In the genomic region with DNA sequence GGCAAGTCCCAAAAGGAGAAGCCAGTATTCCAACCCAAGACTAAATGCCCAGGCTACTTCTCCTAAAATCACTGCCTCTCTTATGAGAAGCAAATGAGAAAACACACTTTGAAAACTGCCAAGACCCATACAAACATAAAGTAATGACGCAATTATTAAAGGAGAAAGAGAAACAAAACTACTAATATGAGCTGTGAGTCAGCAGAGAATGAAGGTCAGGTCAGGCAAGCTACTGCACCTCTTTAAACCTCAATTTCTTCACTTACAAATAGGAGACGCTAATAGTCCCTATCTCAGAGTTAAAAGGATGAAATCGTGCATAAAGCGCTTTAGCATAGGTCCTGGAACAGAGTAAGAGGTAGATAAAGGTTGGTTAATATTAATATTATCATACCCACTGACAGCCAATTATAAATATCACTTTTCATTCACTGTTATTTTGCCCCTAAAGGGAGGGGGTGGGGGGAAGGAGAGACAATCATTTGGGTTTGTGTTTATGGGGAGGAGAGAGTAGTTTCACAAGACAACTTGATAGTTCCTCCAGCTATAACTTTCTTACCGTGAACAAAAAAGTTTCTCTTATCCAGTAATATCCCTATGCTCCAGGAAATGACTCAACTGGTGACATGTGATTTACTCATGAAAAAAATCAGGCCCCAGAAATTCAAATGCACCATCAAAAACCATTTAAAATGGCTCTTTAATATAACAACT, we compare ENCODE assay signal across 16 cellular contexts. TPM values are rescaled to one million over a fixed set of nuclear protein-coding genes. Genes with fewer than 3 reads are reported as not detected.
A peak's percentile ranks its signal among the peaks of the same experiment; 100 is the strongest.
DNase-seq lines count a peak whose midpoint lies in the region; ATAC-seq, FAIRE-seq and TF ChIP-seq lines count a peak whose summit lies in the region.
"Had no signal": no experiment of that assay in that cellular context is flagged by ENCODE, and none has a peak within 500 bp of the region (broad histone marks: within the 10 kb centered on the region; RNA-seq: fewer than 3 reads in every experiment).

No MANE protein-coding gene starts in this region.

- H3K79me1 ChIP-seq in IMR-90 (ENCODE audit: low read depth in 1 of 2, low read length in 2 of 2), result peaks cover 35 to 43% of the 10 kb centered on the region in 2 experiments

- H3K36me3 ChIP-seq in IMR-90 (ENCODE audit: control insufficient read depth, insufficient read depth, low read length), result peaks cover 28% of the 10 kb centered on the region
- H3K36me3 ChIP-seq in GM12878 (ENCODE audit: control insufficient read depth in 2 of 2, insufficient read depth in 2 of 2, low read length in 1 of 2), result peaks cover 1 to 9% of the 10 kb centered on the region in 2 experiments; a peak in 3 of 4 replicates
- H3K36me3 ChIP-seq in HepG2 (replicated peaks in 1 of 2; ENCODE audit: control insufficient read depth in 1 of 2, insufficient read depth in 2 of 2, low read length in 2 of 2), result peaks cover 13 to 62% of the 10 kb centered on the region in 2 experiments

- H3K27me3 ChIP-seq in IMR-90 (ENCODE audit: control insufficient read depth, insufficient read depth, low read length) (no peaks in the 10 kb centered on the region), GM12878 (replicated peaks in 1 of 2; ENCODE audit: control insufficient read depth in 2 of 2, insufficient read depth in 2 of 2, low read length in 1 of 2) (no peaks in the 10 kb centered on the region), HepG2 (ENCODE audit: control insufficient read depth in 1 of 2, insufficient read depth in 2 of 2, low read length in 2 of 2) (peaks cover 0 to 6% of the 10 kb centered on the region in 2 experiments; a peak in 1 of 5 replicates)

- peak overlapping the region; percentile 98 for H3K27ac ChIP-seq in IMR-90 (ENCODE audit: insufficient read depth, low read length)
- no peak overlapping the region for H3K27ac ChIP-seq in GM12878 (ENCODE audit: control insufficient read depth, insufficient read depth)
- H3K27ac ChIP-seq in HepG2 (ENCODE audit: extremely low read length, insufficient read depth, low read length), result no peak overlapping the region

- no peak for TF ChIP-seq EP300 in GM12878 (IDR thresholded peaks at IDR 0.05; ENCODE audit: borderline replicate concordance in 1 of 2, control insufficient read depth in 1 of 2, low read depth in 2 of 2, low read length in 2 of 2)
- no peak for TF ChIP-seq EP300 in HepG2 (IDR thresholded peaks at IDR 0.05; ENCODE audit: low read depth in 2 of 2, low read length in 2 of 2)
- no peak for TF ChIP-seq EP300 in HepG2 (CRISPR knock-in tag; IDR thresholded peaks at IDR 0.05; ENCODE audit: borderline replicate concordance)

- peak overlapping the region; percentile 78 for H2BK120ac ChIP-seq in IMR-90 (ENCODE audit: low read depth, low read length)

- CTCF ChIA-PET in IMR-90 (lab: Yijun Ruan, JAX) (interaction anchor here (0.5 to 1.9 kb wide), 7 partner anchors 10 to 285 kb away, joined by 3 to 7 read pairs (median 4); no protein-coding TSS in a partner anchor), GM12878 (lab: Yijun Ruan, JAX) (interaction anchor here (0.5 to 1.6 kb wide), 5 partner anchors 8 to 566 kb away, joined by 3 to 6 read pairs (median 3); no protein-coding TSS in a partner anchor), HepG2 (lab: Yijun Ruan, JAX; ENCODE audit: low intra/inter-chr PET ratio, low total read pairs) (no interaction called here)

- H2AFZ ChIP-seq in IMR-90 (replicated peaks; ENCODE audit: low read length, poor library complexity), result no peak overlapping the region
- no peak overlapping the region for H2AFZ ChIP-seq in GM12878 (ENCODE audit: control insufficient read depth, low read depth, low read length)
- H2AFZ ChIP-seq in HepG2 (ENCODE audit: low read length), result no peak overlapping the region

- DNase-seq in AG09309 (ENCODE audit: low read depth) (peak; percentile 52), IMR-90 (peak; percentile 92), GM12878 (ENCODE audit: low read depth, low spot score) (no peak), HepG2 (ENCODE audit: low spot score) (no peak), NCI-H146 (lab: John Stamatoyannopoulos, UW) (no peak), Right ventricle myocardium inferior (ENCODE audit: missing footprints) (no peak)
- DNase-seq in effector CD4-positive, alpha-beta T cell, result no peak
- DNase-seq: H9, MM.1S, NCI-H510A treated with DMSO at 0.1 percent for 48 hours, nephron progenitor cell, SIG-M5 had no signal

- peak overlapping the region; percentile 64; the same call in 1 of the 2 replicates for H3K4ac ChIP-seq in IMR-90 (ENCODE audit: low read depth, low read length)

- POLR2A ChIA-PET in IMR-90 (lab: Charles Lee; ENCODE audit: unreplicated experiment) (interaction anchor here (0.6 kb wide), 1 partner anchor 9 kb away, joined by 4 read pairs; no protein-coding TSS in a partner anchor), GM12878 (lab: Charles Lee) (no interaction called here), HepG2 (lab: Yijun Ruan, JAX) (interaction anchor here (2.0 kb wide), 1 partner anchor 21 kb away, joined by 6 read pairs; no protein-coding TSS in a partner anchor)

- H3K4me1 ChIP-seq in IMR-90 (ENCODE audit: control insufficient read depth, insufficient read depth, low read length) (peaks cover 9% of the 10 kb centered on the region), GM12878 (ENCODE audit: control insufficient read depth, insufficient read depth, low read length) (no peaks in the 10 kb centered on the region), HepG2 (ENCODE audit: insufficient read depth, low read length) (peaks cover 32% of the 10 kb centered on the region)

- intact Hi-C loops in IMR-90 (cut with micrococcal nuclease) (loop anchor here (10.0 kb wide), 1 partner anchor 203 kb away; no protein-coding TSS in a partner anchor), GM12878 (cut with micrococcal nuclease; ENCODE audit: unreplicated experiment) (no loop called here), HepG2 (cut with micrococcal nuclease; ENCODE audit: unreplicated experiment) (no loop called here), Right ventricle myocardium inferior (cut with DNase I) (no loop called here)

- ATAC-seq in IMR-90 (ENCODE audit: low read depth) (peak; percentile 41), GM12878 (no peak), HepG2 (no peak), HG02678 (IDR thresholded peaks at IDR 0.05; ENCODE audit: unreplicated experiment) (no peak), Right ventricle myocardium inferior (no peak)
- ATAC-seq: WTC11 had no signal

- H3K4me3 ChIP-seq in AG09309 (ENCODE audit: control insufficient read depth, low read depth, low read length) (no peak overlapping the region; the same call in 1 of the 2 replicates), IMR-90 (ENCODE audit: insufficient read depth, low read depth, low read length) (no peak overlapping the region), GM12878 (no peak overlapping the region), HepG2 (replicated peaks in 1 of 3; ENCODE audit: insufficient read depth in 1 of 3, low read depth in 2 of 3, low read length in 3 of 3) (no peak overlapping the region)

- no CpG with 5 or more reads among the region's 5 CpGs for WGBS in IMR-90 (ENCODE audit: extremely low coverage in 2 of 2, insufficient read length in 1 of 2), 2 experiments
- WGBS in GM12878 (ENCODE audit: insufficient coverage, insufficient replicate concordance, low lambda C conversion rate, missing lambda C conversion rate), result 77% methylated on average over 5 of the region's 5 CpGs
- 97% methylated on average over 5 of the region's 5 CpGs for WGBS in HepG2 (ENCODE audit: low lambda C conversion rate)

- H4K91ac ChIP-seq in IMR-90 (ENCODE audit: insufficient read depth, low read depth, low read length), result peak overlapping the region; percentile 5; the same call in 1 of the 2 replicates

- H3K9me1 ChIP-seq in IMR-90 (ENCODE audit: insufficient read depth, low read length), result peaks cover 6% of the 10 kb centered on the region; the same call in 1 of the 2 replicates

- H2BK5ac ChIP-seq in IMR-90 (ENCODE audit: low read depth, low read length, poor library complexity, severe bottlenecking), result peak overlapping the region; percentile 96

- in situ Hi-C loops in IMR-90 (cut with MboI; ENCODE audit: low sequenced_read_pairs), result loop anchor here (10.0 to 25.0 kb wide), 2 partner anchors 301 to 343 kb away; no protein-coding TSS in a partner anchor
- in situ Hi-C loops in GM12878 (cut with MboI), result no loop called here
- in situ Hi-C loops in HepG2 (cut with HindIII; ENCODE audit: extremely low pct_ligation_motif_present, low pct_unique_long_range_greater_than_20kb), result no loop called here

- TF ChIP-seq POLR2A in IMR-90 (IDR thresholded peaks at IDR 0.05; ENCODE audit: low read depth, low read length), result peak; percentile 63; the same call in 1 of the 2 replicates
- no peak for TF ChIP-seq POLR2A in GM12878 (IDR thresholded peaks at IDR 0.05; ENCODE audit: low read depth, low read length)
- TF ChIP-seq POLR2A in HepG2 (IDR thresholded peaks at IDR 0.05; ENCODE audit: insufficient read depth in 1 of 2, low read depth in 2 of 2, low read length in 2 of 2), result no peak

- H3K23ac ChIP-seq in IMR-90 (ENCODE audit: low read depth, low read length), result peak overlapping the region; percentile 74; the same call in 1 of the 2 replicates

- H2AK9ac ChIP-seq in IMR-90 (replicated peaks; ENCODE audit: low read depth, low read length, poor library complexity), result no peak overlapping the region

- RAD21 ChIA-PET in GM12878 (lab: Charles Lee; ENCODE audit: unreplicated experiment), result no interaction called here

- FAIRE-seq in GM12878 (lab: Jason Lieb, UNC) (no peak), HepG2 (lab: Jason Lieb, UNC) (no peak)
- FAIRE-seq: D721Med, GM19239 had no signal

- no peak for TF ChIP-seq RAD21 in IMR-90 (IDR thresholded peaks at IDR 0.05; ENCODE audit: low read length)
- no peak for TF ChIP-seq RAD21 in GM12878 (IDR thresholded peaks at IDR 0.05; ENCODE audit: insufficient read depth, low read depth, low read length)
- no peak for TF ChIP-seq RAD21 in HepG2 (CRISPR knock-in tag; IDR thresholded peaks at IDR 0.05)

- H3K4me2 ChIP-seq in IMR-90 (ENCODE audit: low read depth, low read length), result peak overlapping the region; percentile 95
- no peak overlapping the region for H3K4me2 ChIP-seq in GM12878 (ENCODE audit: control insufficient read depth, insufficient read depth)
- no peak overlapping the region for H3K4me2 ChIP-seq in HepG2 (ENCODE audit: low read depth, low read length)

- no peak overlapping the region; the same call in 1 of the 2 replicates for H2AK5ac ChIP-seq in IMR-90 (ENCODE audit: low read depth, low read length)

- BruUV-seq in IMR-90 (replicated peaks; lab: Mats Ljungman, UMichigan) (no TSS peak), GM12878 (replicated peaks; lab: Mats Ljungman, UMichigan) (TSS peak; percentile 8), HepG2 (replicated peaks; lab: Mats Ljungman, UMichigan) (TSS peak; percentile 3)

- H3K14ac ChIP-seq in IMR-90 (replicated peaks; ENCODE audit: low read depth, low read length), result 0 out of 2 replicates have a peak overlapping the region, but pooled peaks have one; percentile 44

- dilution Hi-C loops in IMR-90 (cut with HindIII; ENCODE audit: low sequenced_read_pairs, unreplicated experiment), result no loop called here

- H3K9ac ChIP-seq in IMR-90 (ENCODE audit: low read depth, low read length), result peak overlapping the region; percentile 38; the same call in 1 of the 2 replicates
- no peak overlapping the region for H3K9ac ChIP-seq in GM12878 (ENCODE audit: control insufficient read depth, insufficient read depth, low read length)
- no peak overlapping the region for H3K9ac ChIP-seq in HepG2 (ENCODE audit: insufficient read depth, low read depth, low read length)

- H4K5ac ChIP-seq in IMR-90 (ENCODE audit: low read depth, low read length), result peak overlapping the region; percentile 88

- H4K20me1 ChIP-seq in IMR-90 (ENCODE audit: insufficient read depth, low read length), result no peaks in the 10 kb centered on the region; the same call in 1 of the 2 replicates
- H4K20me1 ChIP-seq in GM12878 (ENCODE audit: control insufficient read depth, insufficient read depth), result no peaks in the 10 kb centered on the region
- H4K20me1 ChIP-seq in HepG2 (ENCODE audit: insufficient read depth, low read length), result no peaks in the 10 kb centered on the region; the same call in none of the 2 replicates

- H3K79me2 ChIP-seq in GM12878 (ENCODE audit: control insufficient read depth, insufficient read depth, low read length), result peaks cover 19% of the 10 kb centered on the region
- H3K79me2 ChIP-seq in HepG2 (ENCODE audit: insufficient read depth, low read length), result peaks cover 46% of the 10 kb centered on the region

- 0 out of 3 replicates have a peak overlapping the region, but pooled peaks have one; percentile 0 for H2BK15ac ChIP-seq in IMR-90 (ENCODE audit: low read depth, low read length)

- H3K18ac ChIP-seq in IMR-90 (ENCODE audit: low read depth, low read length), result peak overlapping the region; percentile 89

- peak overlapping the region in 1 of 2 experiments; percentile 79; a peak in 2 of 4 replicates for H4K8ac ChIP-seq in IMR-90 (ENCODE audit: low read depth in 2 of 2, low read length in 2 of 2)

- SMC1A ChIA-PET in GM12878 (lab: Charles Lee; ENCODE audit: uncharacterized antibody, unreplicated experiment), result interaction anchor here (1.1 to 1.4 kb wide), 2 partner anchors 14 to 17 kb away, joined by 4 to 6 read pairs; no protein-coding TSS in a partner anchor

- peak overlapping the region; percentile 46; the same call in 1 of the 2 replicates for H2BK20ac ChIP-seq in IMR-90 (ENCODE audit: low read depth, low read length)

- H3K56ac ChIP-seq in IMR-90 (ENCODE audit: extremely low read depth, insufficient read depth, low read length), result peak overlapping the region; percentile 72

- TF ChIP-seq CTCF in AG09309 (IDR thresholded peaks at IDR 0.05; ENCODE audit: control insufficient read depth, insufficient read depth, low read depth, low read length, missing control alignments), result no peak
- TF ChIP-seq CTCF in IMR-90 (conservative IDR thresholded peaks at IDR 0.05; ENCODE audit: low read depth, low read length), result no peak
- TF ChIP-seq CTCF in GM12878 (IDR thresholded peaks at IDR 0.05 in 2 of 3, conservative IDR thresholded peaks at IDR 0.05 in 1 of 3; ENCODE audit: control insufficient read depth in 2 of 3, extremely low read depth in 1 of 3, insufficient read depth in 1 of 3, low read depth in 3 of 3, low read length in 3 of 3), result no peak
- no peak for TF ChIP-seq CTCF in HepG2 (CRISPR knock-in tag; IDR thresholded peaks at IDR 0.05)

- H3K9me3 ChIP-seq in IMR-90 (ENCODE audit: control insufficient read depth, insufficient read depth, low read length) (peaks cover 3% of the 10 kb centered on the region), GM12878 (replicated peaks; ENCODE audit: control insufficient read depth, insufficient read depth, low read length) (0 out of 3 replicates have a peak, but pooled peaks cover 3% of the 10 kb centered on the region), HepG2 (ENCODE audit: low read length) (no peaks in the 10 kb centered on the region)

RNA-seq across cellular contexts. Expression of gene PSMB7, which starts 3.6 kb away (rescaled TPM):
- total RNA-seq in IMR-90 (2012; rRNA removed) (369 and 430 TPM in 2 replicates), GM12878 (2014; rRNA removed) (201 and 216 TPM in 2 replicates), GM12878 (2014; rRNA removed; fragmentation: Illumina TruSeq; extraction: Trizol) (199 and 206 TPM in 2 replicates), GM12878 (2021) (172 and 174 TPM in 2 replicates), HepG2 (2016; rRNA removed; fragmentation: Illumina TruSeq; extraction: Trizol) (259 and 395 TPM in 2 replicates), Right ventricle myocardium inferior (185 TPM)
- polyA plus RNA-seq in IMR-90 (2012; rRNA removed) (318 and 340 TPM in 2 replicates), GM12878 (2011; rRNA removed) (305 and 346 TPM in 2 replicates), GM12878 (2014; fragmentation: Illumina TruSeq; extraction: Trizol) (215 and 249 TPM in 2 replicates), GM12878 (2014; fragmentation: Nextera tagmentation; extraction: Ambion mirVana) (100 to 1,000 TPM; 441 to 564 TPM), GM12878 (2014; rRNA removed) (230 and 233 TPM in 2 replicates), GM12878 (2016; fragmentation: Nextera tagmentation; extraction: Ambion mirVana) (100 to 1,000 TPM; 303 to 315 TPM), HepG2 (2011; rRNA removed) (261 and 291 TPM in 2 replicates)
- polyA plus RNA-seq in IMR-90 (2012; cell fraction: cytosol; rRNA removed), result 154 and 232 TPM in 2 replicates
- polyA plus RNA-seq in IMR-90 (2012; cell fraction: nucleus; rRNA removed; ENCODE audit: low replicate concordance), result 50.0 and 129 TPM in 2 replicates
- 61.4 and 63.7 TPM in 2 replicates for total RNA-seq in GM12878 (2013; cell fraction: nucleolus; rRNA removed)
- 150 TPM for polyA plus RNA-seq in GM12878 (2011; ENCODE audit: low read depth)
- polyA plus RNA-seq in GM12878 (2011; cell fraction: cytosol; rRNA removed), result 311 and 333 TPM in 2 replicates
- polyA plus RNA-seq in GM12878 (2011; cell fraction: nucleus; rRNA removed), result 130 and 140 TPM in 2 replicates
- 152 and 158 TPM in 2 replicates for polyA plus RNA-seq in GM12878 (2012)
- polyA minus RNA-seq in GM12878 (2011; rRNA and poly(A)+ RNA removed), result 240 and 267 TPM in 2 replicates
- polyA minus RNA-seq in GM12878 (2011; cell fraction: cytosol; rRNA and poly(A)+ RNA removed), result 56.8 and 64.5 TPM in 2 replicates
- polyA minus RNA-seq in GM12878 (2011; cell fraction: nucleus; rRNA and poly(A)+ RNA removed), result 47.9 and 67.7 TPM in 2 replicates
- total RNA-seq in HepG2 (2016; cell fraction: cytosol; rRNA removed; fragmentation: Illumina TruSeq; extraction: Trizol; ENCODE audit: low read depth), result 81.7 and 96.6 TPM in 2 replicates
- 268 and 419 TPM in 2 replicates for total RNA-seq in HepG2 (2016; cell fraction: insoluble cytoplasmic fraction; rRNA removed; fragmentation: Illumina TruSeq; extraction: Trizol)
- 127 and 128 TPM in 2 replicates for total RNA-seq in HepG2 (2016; cell fraction: membrane; rRNA removed; fragmentation: Illumina TruSeq; extraction: Trizol)
- 111 and 118 TPM in 2 replicates for total RNA-seq in HepG2 (2016; cell fraction: nucleus; rRNA removed; fragmentation: Illumina TruSeq; extraction: Trizol)
- polyA plus RNA-seq in HepG2 (2011; cell fraction: cytosol; rRNA removed), result 283 and 308 TPM in 2 replicates
- 63.6 and 73.0 TPM in 2 replicates for polyA plus RNA-seq in HepG2 (2011; cell fraction: nucleus; rRNA removed)
- polyA plus RNA-seq in HepG2 (2012), result 163 and 239 TPM in 2 replicates
- polyA plus RNA-seq in HepG2 (2016; cell fraction: cytosol; fragmentation: Illumina TruSeq; extraction: Trizol; ENCODE audit: low read depth), result 101 and 108 TPM in 2 replicates
- 433 and 456 TPM in 2 replicates for polyA plus RNA-seq in HepG2 (2016; cell fraction: insoluble cytoplasmic fraction; fragmentation: Illumina TruSeq; extraction: Trizol; ENCODE audit: low read depth)
- 121 and 132 TPM in 2 replicates for polyA plus RNA-seq in HepG2 (2016; cell fraction: membrane; fragmentation: Illumina TruSeq; extraction: Trizol; ENCODE audit: low read depth)
- polyA plus RNA-seq in HepG2 (2016; cell fraction: nucleus; fragmentation: Illumina TruSeq; extraction: Trizol; ENCODE audit: insufficient read depth, low read depth), result 139 and 158 TPM in 2 replicates
- polyA minus RNA-seq in HepG2 (2011; rRNA and poly(A)+ RNA removed; ENCODE audit: low replicate concordance), result 167 and 496 TPM in 2 replicates
- 83.8 and 88.1 TPM in 2 replicates for polyA minus RNA-seq in HepG2 (2011; cell fraction: cytosol; rRNA and poly(A)+ RNA removed)
- 83.6 and 97.7 TPM in 2 replicates for polyA minus RNA-seq in HepG2 (2011; cell fraction: nucleus; rRNA and poly(A)+ RNA removed)

RNA-seq across cellular contexts. Expression of gene ADGRD2, which starts 38.6 kb away (rescaled TPM):
- not detected in 2 replicates for total RNA-seq in IMR-90 (2012; rRNA removed)
- not detected in 2 replicates for polyA plus RNA-seq in IMR-90 (2012; rRNA removed)
- not detected in 2 replicates for polyA plus RNA-seq in IMR-90 (2012; cell fraction: cytosol; rRNA removed)
- polyA plus RNA-seq in IMR-90 (2012; cell fraction: nucleus; rRNA removed; ENCODE audit: low replicate concordance), result not detected in 2 replicates
- total RNA-seq in GM12878 (2013; cell fraction: nucleolus; rRNA removed), result not detected in 2 replicates
- not detected in 2 replicates for total RNA-seq in GM12878 (2014; rRNA removed)
- not detected in 2 replicates for total RNA-seq in GM12878 (2014; rRNA removed; fragmentation: Illumina TruSeq; extraction: Trizol)
- total RNA-seq in GM12878 (2021), result not detected in 2 replicates
- not detected for polyA plus RNA-seq in GM12878 (2011; ENCODE audit: low read depth)
- not detected in 2 replicates for polyA plus RNA-seq in GM12878 (2011; rRNA removed)
- polyA plus RNA-seq in GM12878 (2011; cell fraction: cytosol; rRNA removed), result not detected in 2 replicates
- polyA plus RNA-seq in GM12878 (2011; cell fraction: nucleus; rRNA removed), result not detected in 2 replicates
- polyA plus RNA-seq in GM12878 (2012), result not detected in 2 replicates
- not detected in 2 replicates for polyA plus RNA-seq in GM12878 (2014; fragmentation: Illumina TruSeq; extraction: Trizol)
- polyA plus RNA-seq in GM12878 (2014; fragmentation: Nextera tagmentation; extraction: Ambion mirVana), result not detected
- polyA plus RNA-seq in GM12878 (2014; rRNA removed), result not detected in 2 replicates
- not detected for polyA plus RNA-seq in GM12878 (2016; fragmentation: Nextera tagmentation; extraction: Ambion mirVana)
- polyA minus RNA-seq in GM12878 (2011; rRNA and poly(A)+ RNA removed), result not detected in 2 replicates
- polyA minus RNA-seq in GM12878 (2011; cell fraction: cytosol; rRNA and poly(A)+ RNA removed), result not detected in 2 replicates
- polyA minus RNA-seq in GM12878 (2011; cell fraction: nucleus; rRNA and poly(A)+ RNA removed), result not detected in 2 replicates
- total RNA-seq in HepG2 (2016; rRNA removed; fragmentation: Illumina TruSeq; extraction: Trizol), result not detected in 2 replicates
- total RNA-seq in HepG2 (2016; cell fraction: cytosol; rRNA removed; fragmentation: Illumina TruSeq; extraction: Trizol; ENCODE audit: low read depth), result not detected in 2 replicates
- not detected in 2 replicates for total RNA-seq in HepG2 (2016; cell fraction: insoluble cytoplasmic fraction; rRNA removed; fragmentation: Illumina TruSeq; extraction: Trizol)
- total RNA-seq in HepG2 (2016; cell fraction: membrane; rRNA removed; fragmentation: Illumina TruSeq; extraction: Trizol), result not detected in 2 replicates
- not detected in 2 replicates for total RNA-seq in HepG2 (2016; cell fraction: nucleus; rRNA removed; fragmentation: Illumina TruSeq; extraction: Trizol)
- not detected in 2 replicates for polyA plus RNA-seq in HepG2 (2011; rRNA removed)
- polyA plus RNA-seq in HepG2 (2011; cell fraction: cytosol; rRNA removed), result not detected in 2 replicates
- polyA plus RNA-seq in HepG2 (2011; cell fraction: nucleus; rRNA removed), result not detected in 2 replicates
- polyA plus RNA-seq in HepG2 (2012), result not detected in 2 replicates
- not detected in 2 replicates for polyA plus RNA-seq in HepG2 (2016; cell fraction: cytosol; fragmentation: Illumina TruSeq; extraction: Trizol; ENCODE audit: low read depth)
- not detected in 2 replicates for polyA plus RNA-seq in HepG2 (2016; cell fraction: insoluble cytoplasmic fraction; fragmentation: Illumina TruSeq; extraction: Trizol; ENCODE audit: low read depth)
- polyA plus RNA-seq in HepG2 (2016; cell fraction: membrane; fragmentation: Illumina TruSeq; extraction: Trizol; ENCODE audit: low read depth), result not detected in 2 replicates
- not detected in 2 replicates for polyA plus RNA-seq in HepG2 (2016; cell fraction: nucleus; fragmentation: Illumina TruSeq; extraction: Trizol; ENCODE audit: insufficient read depth, low read depth)
- not detected in 2 replicates for polyA minus RNA-seq in HepG2 (2011; rRNA and poly(A)+ RNA removed; ENCODE audit: low replicate concordance)
- polyA minus RNA-seq in HepG2 (2011; cell fraction: cytosol; rRNA and poly(A)+ RNA removed), result not detected in 2 replicates
- not detected in 2 replicates for polyA minus RNA-seq in HepG2 (2011; cell fraction: nucleus; rRNA and poly(A)+ RNA removed)
- total RNA-seq in Right ventricle myocardium inferior, result not detected

Comparison
In these comparisons a context has a peak if more than half of its experiments do, and no peak if none do; other contexts are left out.
1. DNase-seq: peak in AG09309 (single experiment) and IMR-90 (single experiment); none in GM12878 (single experiment), HepG2 (single experiment), NCI-H146 (single experiment), effector CD4-positive, alpha-beta T cell (single experiment) and Right ventricle myocardium inferior (single experiment).